ENCODE assay signal across 9 cellular contexts in the genomic region with DNA sequence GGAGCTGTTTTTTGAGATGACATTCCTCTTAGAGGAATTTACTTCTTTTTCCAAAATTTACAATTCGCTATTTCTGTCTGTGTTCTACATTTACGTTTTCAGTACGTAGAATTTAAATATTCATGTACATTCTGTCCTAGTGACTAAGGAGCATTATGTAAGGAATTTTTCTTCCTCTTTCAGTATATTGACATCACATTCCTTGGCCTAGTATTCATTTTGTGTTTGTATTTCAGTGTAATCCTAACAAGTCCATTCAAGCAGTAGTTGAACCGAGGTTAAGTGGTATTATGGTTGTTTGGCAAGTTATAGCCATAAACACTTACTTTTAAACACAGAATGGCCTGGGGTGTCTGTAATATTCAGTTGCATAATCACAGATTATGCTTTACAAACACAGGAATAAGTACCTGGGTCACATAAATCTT. TPM values are rescaled to one million over a fixed set of nuclear protein-coding genes. Genes with fewer than 3 reads are reported as not detected.
DNase-seq lines count a peak whose midpoint lies in the region; ATAC-seq lines count a peak whose summit lies in the region.
"Had no signal": no experiment of that assay in that cellular context is flagged by ENCODE, and none has a peak within 500 bp of the region (broad histone marks: within the 10 kb centered on the region; RNA-seq: fewer than 3 reads in every experiment).

No MANE protein-coding gene starts in this region.

- WGBS in urinary bladder = 51% methylated on average over 4 of the region's 4 CpGs

- no peak for ATAC-seq in activated T-cell treated with anti-CD3 and anti-CD28 coated beads, Interleukin-2, amount 50 U/mL, for 72 hours (replicated peaks in 1 of 2)
- no peak for ATAC-seq in GM18861 (IDR thresholded peaks at IDR 0.05; ENCODE audit: unreplicated experiment)
- ATAC-seq in GM18520 (IDR thresholded peaks at IDR 0.05; ENCODE audit: unreplicated experiment) = no peak

- DNase-seq in activated T-cell treated with anti-CD3 and anti-CD28 coated beads, Interleukin-2, amount 50 U/mL, for 72 hours = no peak
- DNase-seq in activated T-cell treated with anti-CD3 and anti-CD28 coated beads, Interleukin-2, amount 50 U/mL, for 1 hour = no peak
- no peak for DNase-seq in activated T-helper 2 cell treated with anti-CD3 and anti-CD28 coated beads, Interferon-gamma antibody, Interleukin-2, Interleukin-4, amounts not matched to agents 10 μg/mL and 5 μg/mL and 100 μg/mL, durations not matched to agents 14 hours and 24 hours and 36 hours (ENCODE audit: low spot score)
- peak; percentile 57 for DNase-seq in inferior parietal cortex (ENCODE audit: extremely low spot score)
- no peak for DNase-seq in occipital lobe (lab: John Stamatoyannopoulos, UW)

- H3K4me1 ChIP-seq in urinary bladder (ENCODE audit: insufficient read depth) = no peaks in the 10 kb centered on the region

- peak overlapping the region; percentile 23 for H3K27ac ChIP-seq in urinary bladder (ENCODE audit: low read depth)
- H3K27ac ChIP-seq: C4-2B had no signal

- no peak overlapping the region for H3K4me3 ChIP-seq in urinary bladder (ENCODE audit: low read depth, low read length)

- intact Hi-C loops in activated T-helper 2 cell treated with anti-CD3 and anti-CD28 coated beads, Interferon-gamma antibody, Interleukin-2, Interleukin-4, amounts not matched to agents 10 μg/mL and 5 μg/mL and 100 μg/mL, durations not matched to agents 14 hours and 24 hours and 36 hours (cut with micrococcal nuclease) = loop anchor here (2.0 to 5.0 kb wide), 3 partner anchors 26 to 40 kb away; no protein-coding TSS in a partner anchor

- peaks cover 0 to 3% of the 10 kb centered on the region in 2 donors for H3K9me3 Mint-ChIP-seq in activated T-cell treated with anti-CD3 and anti-CD28 coated beads, Interleukin-2, amount 50 U/mL, for 72 hours
- H3K9me3 Mint-ChIP-seq in activated T-helper 2 cell treated with anti-CD3 and anti-CD28 coated beads, Interferon-gamma antibody, Interleukin-2, Interleukin-4, amounts not matched to agents 10 μg/mL and 5 μg/mL and 100 μg/mL, durations not matched to agents 14 hours and 24 hours and 36 hours = peaks cover 20% of the 10 kb centered on the region

- H3K36me3 Mint-ChIP-seq in activated T-cell treated with anti-CD3 and anti-CD28 coated beads, Interleukin-2, amount 50 U/mL, for 72 hours (ENCODE audit: insufficient read depth in 2 of 2) = peaks cover 7 to 17% of the 10 kb centered on the region in 2 donors
- peaks cover 46% of the 10 kb centered on the region for H3K36me3 Mint-ChIP-seq in activated T-helper 2 cell treated with anti-CD3 and anti-CD28 coated beads, Interferon-gamma antibody, Interleukin-2, Interleukin-4, amounts not matched to agents 10 μg/mL and 5 μg/mL and 100 μg/mL, durations not matched to agents 14 hours and 24 hours and 36 hours (ENCODE audit: low read depth)

- no peaks in the 10 kb centered on the region for H3K36me3 ChIP-seq in urinary bladder (ENCODE audit: insufficient read depth)

- H3K4me3 Mint-ChIP-seq in activated T-cell treated with anti-CD3 and anti-CD28 coated beads, Interleukin-2, amount 50 U/mL, for 72 hours = peak overlapping the region; percentile 1 to 86
- H3K4me3 Mint-ChIP-seq in activated T-helper 2 cell treated with anti-CD3 and anti-CD28 coated beads, Interferon-gamma antibody, Interleukin-2, Interleukin-4, amounts not matched to agents 10 μg/mL and 5 μg/mL and 100 μg/mL, durations not matched to agents 14 hours and 24 hours and 36 hours (ENCODE audit: low read depth) = no peak overlapping the region

- H3K27ac Mint-ChIP-seq in activated T-cell treated with anti-CD3 and anti-CD28 coated beads, Interleukin-2, amount 50 U/mL, for 72 hours = peak overlapping the region; percentile 95
- H3K27ac Mint-ChIP-seq in activated T-helper 2 cell treated with anti-CD3 and anti-CD28 coated beads, Interferon-gamma antibody, Interleukin-2, Interleukin-4, amounts not matched to agents 10 μg/mL and 5 μg/mL and 100 μg/mL, durations not matched to agents 14 hours and 24 hours and 36 hours = peak overlapping the region; percentile 71

- H3K27me3 Mint-ChIP-seq in activated T-cell treated with anti-CD3 and anti-CD28 coated beads, Interleukin-2, amount 50 U/mL, for 72 hours (ENCODE audit: low read depth) = no peaks in the 10 kb centered on the region
- no peaks in the 10 kb centered on the region for H3K27me3 Mint-ChIP-seq in activated T-helper 2 cell treated with anti-CD3 and anti-CD28 coated beads, Interferon-gamma antibody, Interleukin-2, Interleukin-4, amounts not matched to agents 10 μg/mL and 5 μg/mL and 100 μg/mL, durations not matched to agents 14 hours and 24 hours and 36 hours (ENCODE audit: low read depth)

- peaks cover 31% of the 10 kb centered on the region for H3K4me1 Mint-ChIP-seq in activated T-cell treated with anti-CD3 and anti-CD28 coated beads, Interleukin-2, amount 50 U/mL, for 72 hours (ENCODE audit: low read depth)
- H3K4me1 Mint-ChIP-seq in activated T-helper 2 cell treated with anti-CD3 and anti-CD28 coated beads, Interferon-gamma antibody, Interleukin-2, Interleukin-4, amounts not matched to agents 10 μg/mL and 5 μg/mL and 100 μg/mL, durations not matched to agents 14 hours and 24 hours and 36 hours (ENCODE audit: low read depth) = peaks cover 26% of the 10 kb centered on the region

RNA-seq across cellular contexts. Expression of a gene that starts 52.1 kb away (rescaled TPM):
- 100 to 1,000 TPM in 1 of 2 donors, 10 to 100 TPM in 1; 89.7 to 126 TPM for total RNA-seq in activated T-cell treated with anti-CD3 and anti-CD28 coated beads, Interleukin-2, amount 50 U/mL, for 72 hours
- total RNA-seq in activated T-helper 2 cell treated with anti-CD3 and anti-CD28 coated beads, Interferon-gamma antibody, Interleukin-2, Interleukin-4, amounts not matched to agents 10 μg/mL and 5 μg/mL and 100 μg/mL, durations not matched to agents 14 hours and 24 hours and 36 hours = 132 TPM in 2 replicates
- total RNA-seq in urinary bladder = 29.1 TPM
- 13.0 TPM for polyA plus RNA-seq in urinary bladder
- total RNA-seq in occipital lobe = 13.6 TPM
